In genomic region chr4:81031389-81032173, GRCh38 we compare ENCODE assay signal across 9 cellular contexts. TPM values are rescaled to one million over a fixed set of nuclear protein-coding genes. Genes with fewer than 3 reads are reported as not detected.
DNase-seq lines count a peak whose midpoint lies in the region; ATAC-seq lines count a peak whose summit lies in the region.
"Had no signal": no experiment of that assay in that cellular context is flagged by ENCODE, and none has a peak within 500 bp of the region (broad histone marks: within the 10 kb centered on the region; RNA-seq: fewer than 3 reads in every experiment).

No MANE protein-coding gene starts in this region.

- peak overlapping the region; percentile 60 to 84 (median 72) for H3K4me3 Mint-ChIP-seq in T-cell
- peak overlapping the region; percentile 70 for H3K4me3 Mint-ChIP-seq in stimulated activated effector memory CD8-positive, alpha-beta T cell treated with anti-CD3 and anti-CD28 coated beads, Interleukin-12 subunit alpha, Interleukin-12 subunit beta, amount 100 ng/mL, for 72 hours

- no peaks in the 10 kb centered on the region for H3K9me3 ChIP-seq in iPS-18a (ENCODE audit: control insufficient read depth, low read depth, low read length)

- DNase-seq in NCI-H2107 (lab: John Stamatoyannopoulos, UW) (peak; percentile 1), NCI-H2107 treated with DMSO at 0.1 percent for 48 hours (lab: John Stamatoyannopoulos, UW; ENCODE audit: unreplicated experiment) (no peak), T-cell (no peak), LoVo (ENCODE audit: low spot score) (no peak), occipital lobe (lab: John Stamatoyannopoulos, UW) (no peak), kidney glomerular epithelial cell (lab: John Stamatoyannopoulos, UW) (no peak)
- DNase-seq in stimulated activated effector memory CD8-positive, alpha-beta T cell treated with anti-CD3 and anti-CD28 coated beads, Interleukin-12 subunit alpha, Interleukin-12 subunit beta, amount 100 ng/mL, for 72 hours (ENCODE audit: low spot score in 2 of 2) = no peak
- DNase-seq: activated gamma-delta T cell treated with Interleukin-2 at 50 U/mL for 16 hours had no signal

- peaks cover 54 to 64% of the 10 kb centered on the region in 2 donors for H3K27me3 Mint-ChIP-seq in T-cell

- H3K27me3 ChIP-seq in iPS-18a (ENCODE audit: control insufficient read depth, insufficient read depth, low read length) = peaks cover 59% of the 10 kb centered on the region

- no peak overlapping the region for H3K9ac ChIP-seq in iPS-18a (ENCODE audit: low read length)

- CTCF ChIA-PET in T-cell (lab: Charles Lee) = interaction anchor here (0.6 to 0.8 kb wide), 3 partner anchors 8 to 813 kb away, joined by 3 to 9 read pairs (median 4); no protein-coding TSS in a partner anchor

- H3K36me3 Mint-ChIP-seq in T-cell = no peaks in the 10 kb centered on the region
- H3K36me3 Mint-ChIP-seq in stimulated activated effector memory CD8-positive, alpha-beta T cell treated with anti-CD3 and anti-CD28 coated beads, Interleukin-12 subunit alpha, Interleukin-12 subunit beta, amount 100 ng/mL, for 72 hours = no peaks in the 10 kb centered on the region

- H3K27ac Mint-ChIP-seq in T-cell = peak overlapping the region in 1 of 2 donors; percentile 50
- no peak overlapping the region for H3K27ac Mint-ChIP-seq in stimulated activated effector memory CD8-positive, alpha-beta T cell treated with anti-CD3 and anti-CD28 coated beads, Interleukin-12 subunit alpha, Interleukin-12 subunit beta, amount 100 ng/mL, for 72 hours

- peaks cover 16 to 20% (median 19%) of the 10 kb centered on the region in 3 donors for H3K4me1 Mint-ChIP-seq in T-cell
- H3K4me1 Mint-ChIP-seq in stimulated activated effector memory CD8-positive, alpha-beta T cell treated with anti-CD3 and anti-CD28 coated beads, Interleukin-12 subunit alpha, Interleukin-12 subunit beta, amount 100 ng/mL, for 72 hours = peaks cover 17% of the 10 kb centered on the region

- no peaks in the 10 kb centered on the region for H3K36me3 ChIP-seq in iPS-18a (ENCODE audit: control insufficient read depth, low read depth, low read length)

- POLR2A ChIA-PET in T-cell (lab: Charles Lee) = interaction anchor here in 1 of 2 donors (0.6 kb wide), 1 partner anchor 230 kb away, joined by 3 read pairs; no protein-coding TSS in a partner anchor

- peak overlapping the region; percentile 80 for H3K4me3 ChIP-seq in iPS-18a (ENCODE audit: low read length)

- no peak overlapping the region for H3K27ac ChIP-seq in iPS-18a (ENCODE audit: low read length)

- H3K9me3 Mint-ChIP-seq in T-cell = no peaks in the 10 kb centered on the region
- no peaks in the 10 kb centered on the region for H3K9me3 Mint-ChIP-seq in stimulated activated effector memory CD8-positive, alpha-beta T cell treated with anti-CD3 and anti-CD28 coated beads, Interleukin-12 subunit alpha, Interleukin-12 subunit beta, amount 100 ng/mL, for 72 hours

- H3K4me1 ChIP-seq in iPS-18a (ENCODE audit: control insufficient read depth, low read depth, low read length) = peaks cover 12% of the 10 kb centered on the region

- ATAC-seq in T-cell (replicated peaks in 1 of 4) = peak in 1 of 4 experiments; percentile 36
- peak; percentile 55 for ATAC-seq in stimulated activated effector memory CD8-positive, alpha-beta T cell treated with anti-CD3 and anti-CD28 coated beads, Interleukin-12 subunit alpha, Interleukin-12 subunit beta, amount 100 ng/mL, for 72 hours

RNA-seq across cellular contexts. Expression of gene BMP3, which starts 1.1 kb away (rescaled TPM):
- total RNA-seq in T-cell (under 1 TPM in 1 of 5 donors, not detected in 4; 0.07 TPM), occipital lobe (6.2 TPM)
